1 cellular context compared by ENCODE assay signal in the genomic region with DNA sequence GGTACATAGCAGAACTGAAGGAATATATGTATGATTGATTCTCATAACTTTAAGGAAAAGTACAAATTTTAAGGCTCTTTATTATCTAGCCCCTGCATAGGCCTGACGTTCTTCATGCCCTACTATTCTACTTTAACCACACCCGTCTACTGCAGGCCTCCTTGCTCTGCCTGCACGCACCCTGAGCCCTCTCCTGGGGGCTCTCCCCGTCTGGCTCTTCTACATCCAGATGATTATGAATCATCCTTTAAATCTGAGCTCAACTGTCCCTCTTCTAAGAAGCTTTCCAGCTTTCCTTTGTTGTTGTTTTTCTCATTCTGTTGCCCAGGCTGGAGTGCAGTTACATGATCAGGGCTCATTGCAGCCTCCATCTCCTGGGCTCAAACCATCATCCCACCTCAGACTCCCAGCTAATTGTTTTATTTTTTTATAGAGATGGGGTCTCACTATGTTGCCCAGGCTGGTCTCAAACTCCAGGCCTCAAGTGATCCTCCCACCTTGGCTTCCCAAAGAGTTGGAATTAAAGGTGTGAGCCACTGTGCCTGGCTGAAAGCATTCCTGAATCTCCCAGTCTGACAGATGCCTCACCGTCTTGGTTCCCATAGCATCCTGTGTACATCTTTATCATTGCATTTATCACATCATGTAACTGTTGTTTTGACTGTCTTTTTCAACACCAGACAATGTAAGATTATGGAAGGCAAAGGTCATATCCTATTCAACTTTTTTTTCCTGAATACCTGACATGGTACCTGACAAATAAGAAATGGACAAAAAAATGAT.
TF ChIP-seq lines count a peak whose summit lies in the region.

No MANE protein-coding gene starts in this region.

TF ChIP-seq in SK-N-SH treated with all-trans-retinoic acid at 6 μM for 48 hours, 23 proteins besides CTCF, POLR2A, EP300 and RAD21 (continued from another document):
- TF ChIP-seq POU6F1 (CRISPR knock-in tag; IDR thresholded peaks at IDR 0.05; ENCODE audit: borderline replicate concordance, low read depth) (no peak), ESRRG (CRISPR knock-in tag; IDR thresholded peaks at IDR 0.05) (no peak), ZNF8 (CRISPR knock-in tag; IDR thresholded peaks at IDR 0.05) (no peak), ZFP30 (CRISPR knock-in tag; IDR thresholded peaks at IDR 0.05) (no peak), ZNF70 (CRISPR knock-in tag; IDR thresholded peaks at IDR 0.05) (no peak), PATZ1 (CRISPR knock-in tag; IDR thresholded peaks at IDR 0.05; ENCODE audit: borderline replicate concordance) (no peak), SNAI2 (CRISPR knock-in tag; IDR thresholded peaks at IDR 0.05) (no peak), TOX (CRISPR knock-in tag; IDR thresholded peaks at IDR 0.05; ENCODE audit: borderline replicate concordance) (no peak), CSRNP3 (CRISPR knock-in tag; IDR thresholded peaks at IDR 0.05) (no peak)
